8 cellular contexts compared by ENCODE assay signal in the genomic region with DNA sequence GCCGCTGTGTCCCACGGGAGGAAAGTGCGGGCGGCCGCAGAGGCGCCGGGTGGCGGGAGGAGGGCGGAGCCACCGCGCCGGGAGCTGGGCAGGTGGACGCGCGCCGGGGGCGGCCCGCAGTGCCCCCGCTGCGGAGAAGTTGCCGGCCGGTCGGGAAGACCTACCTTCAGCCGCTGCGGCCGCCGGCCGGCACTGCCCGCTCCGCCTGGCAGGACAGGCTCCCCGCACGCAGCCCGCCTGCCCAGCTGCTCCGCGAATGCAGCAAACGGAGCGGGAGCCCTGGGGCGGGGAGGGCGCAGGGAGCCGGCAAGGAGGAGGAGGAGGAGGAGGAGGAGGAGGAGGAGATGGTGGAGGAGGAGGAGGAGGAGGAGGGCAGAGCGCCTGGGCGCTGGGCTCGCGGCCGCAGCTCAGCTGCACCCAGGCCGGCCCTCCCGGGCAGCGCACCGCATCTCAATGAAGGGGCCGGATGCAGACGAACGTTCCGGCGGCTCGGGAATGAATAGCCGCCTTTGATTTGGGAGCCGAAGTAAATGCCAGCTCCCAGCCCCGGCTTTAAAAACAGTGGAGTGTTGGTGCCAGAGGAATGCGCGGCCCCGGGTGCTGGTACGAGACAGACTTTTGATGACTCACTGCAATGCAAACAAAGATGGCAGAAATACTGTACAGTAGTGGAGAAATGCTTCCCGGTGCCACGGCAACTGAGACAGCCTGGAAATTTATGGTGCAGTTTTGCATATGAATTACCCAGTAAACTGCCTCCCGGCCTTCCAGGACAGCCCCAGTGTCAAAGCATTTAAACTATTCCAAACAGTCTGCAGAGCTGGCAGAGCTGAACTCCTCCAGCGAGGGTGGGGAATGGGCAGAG. TPM values are rescaled to one million over a fixed set of nuclear protein-coding genes. Genes with fewer than 3 reads are reported as not detected.
DNase-seq lines count a peak whose midpoint lies in the region; ATAC-seq and TF ChIP-seq lines count a peak whose summit lies in the region.

No MANE protein-coding gene starts in this region.

- no peaks in the 10 kb centered on the region; the same call in 1 of the 2 replicates for H3K36me3 ChIP-seq in H7 (replicated peaks; ENCODE audit: control insufficient read depth, insufficient read depth, low read length)

- H3K27me3 ChIP-seq in H7 (ENCODE audit: control insufficient read depth, insufficient read depth, low read length), result no peaks in the 10 kb centered on the region

- ATAC-seq in HG03342 (IDR thresholded peaks at IDR 0.05; ENCODE audit: unreplicated experiment), result no peak

- TF ChIP-seq CTCF in AG10803 (conservative IDR thresholded peaks at IDR 0.05; ENCODE audit: low read length), result no peak

- DNase-seq in AG10803 (ENCODE audit: low read depth) (peak; percentile 97), H7 (peak; percentile 85), NCI-H69 (lab: John Stamatoyannopoulos, UW) (peak; percentile 96), brain pericyte (ENCODE audit: low read depth, low spot score) (peak; percentile 46), iPS DF 19.7 (ENCODE audit: low read depth, low spot score) (peak; percentile 70), posterior vena cava (ENCODE audit: low spot score) (peak; percentile 85), activated gamma-delta T cell (lab: John Stamatoyannopoulos, UW) (no peak)

- intact Hi-C loops in posterior vena cava (cut with DNase I), result loop anchor here in 1 of 2 donors (2.0 to 5.0 kb wide), 2 partner anchors 67 to 424 kb away; partner anchors contain the start of gene TMEM250

- H3K4me3 ChIP-seq in AG10803 (ENCODE audit: low read length), result peak overlapping the region; percentile 63
- peak overlapping the region; percentile 63 for H3K4me3 ChIP-seq in H7 (ENCODE audit: insufficient read depth, low read depth, low read length)

RNA-seq across cellular contexts. Expression of gene NACC2, which starts 43.3 kb away (rescaled TPM):
- total RNA-seq in H7 (2014; rRNA removed; shearing (Covaris generic)), result 16.6 and 19.3 TPM in 2 replicates
- 10 to 100 TPM; 73.5 to 77.7 TPM for total RNA-seq in posterior vena cava
